1 cellular context compared by ENCODE assay signal in genomic region chr9:27582794-27583193, GRCh38.
TF ChIP-seq lines count a peak whose summit lies in the region.

No MANE protein-coding gene starts in this region.

TF ChIP-seq in K562, 482 proteins besides CTCF, POLR2A, EP300 and RAD21:
- TF ChIP-seq CBFA2T2 (conservative IDR thresholded peaks at IDR 0.05) (no peak), ZFP36 (IDR thresholded peaks at IDR 0.05; ENCODE audit: low read depth, low read length, partially characterized antibody) (peak; percentile 86)
